ENCODE assay signal across 8 cellular contexts in the genomic region with DNA sequence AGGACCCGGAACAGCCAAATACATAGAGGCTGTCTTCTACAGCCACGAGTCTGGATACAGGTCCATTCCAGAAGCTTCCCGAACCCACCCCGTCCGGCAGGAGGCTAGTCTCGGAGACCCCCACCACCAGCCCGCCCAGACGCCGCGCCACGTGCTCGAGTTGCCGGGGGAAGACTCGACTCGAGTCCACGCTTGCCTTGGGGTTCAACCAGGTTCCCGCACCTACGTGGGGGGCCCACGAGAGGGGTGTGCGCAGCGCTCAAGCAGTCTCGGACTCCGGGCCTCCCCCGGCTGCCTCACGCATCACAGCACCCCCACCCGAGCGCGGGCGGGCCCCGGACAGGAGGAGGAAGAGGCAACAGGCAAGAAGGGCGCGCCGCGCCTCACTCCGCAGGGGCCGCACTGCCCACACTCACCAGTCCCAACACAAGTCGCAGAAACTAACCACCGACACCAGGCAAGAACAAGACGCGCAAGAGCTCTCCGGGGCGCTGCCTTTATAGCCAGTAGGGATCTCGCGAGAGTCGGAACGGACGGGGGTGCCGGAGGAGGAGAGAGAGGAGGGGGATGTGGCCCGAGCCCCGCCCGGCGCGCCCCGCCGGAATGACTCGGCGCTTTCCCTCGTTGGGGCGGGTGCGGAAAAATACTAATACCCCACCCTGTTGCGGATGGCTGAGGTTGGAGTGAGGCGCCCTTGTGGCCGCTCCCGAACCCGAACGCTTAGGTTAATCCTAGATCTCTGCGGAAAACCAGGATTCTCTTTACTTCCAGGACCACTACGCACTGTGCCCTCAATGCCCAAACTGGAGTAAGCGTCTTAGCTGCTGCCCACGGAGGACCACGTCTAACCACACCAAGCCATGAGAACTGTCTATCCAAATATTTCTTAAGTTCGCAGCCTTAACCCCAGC. TPM values are rescaled to one million over a fixed set of nuclear protein-coding genes. Genes with fewer than 3 reads are reported as not detected.
A peak's percentile ranks its signal among the peaks of the same experiment; 100 is the strongest.
DNase-seq lines count a peak whose midpoint lies in the region; ATAC-seq, FAIRE-seq and TF ChIP-seq lines count a peak whose summit lies in the region.

A gene (minus strand): TSS at position 472 of the 911 bp plus-strand sequence. CDS start 2,841 bp downstream, outside the sequence.

- peak; percentile 94 for FAIRE-seq in GM12892 (lab: Jason Lieb, UNC)
- peak; percentile 75 for FAIRE-seq in urothelium cell line (lab: Jason Lieb, UNC)

- DNase-seq in GM12892 (ENCODE audit: insufficient read length) (peak; percentile 82), NCI-H146 (lab: John Stamatoyannopoulos, UW) (peak; percentile 91), amygdala (lab: John Stamatoyannopoulos, UW) (peak in 55 of 56 donors; percentile 73 to 98 (median 93)), left ventricle myocardium superior (peak; percentile 97), psoas muscle (peak; percentile 97 to 98), urothelium cell line (ENCODE audit: low spot score) (peak; percentile 98)

- no peaks in the 10 kb centered on the region for H3K9me3 ChIP-seq in psoas muscle

- peaks cover 16% of the 10 kb centered on the region for H3K4me1 ChIP-seq in psoas muscle

- peaks cover 37% of the 10 kb centered on the region for H3K4me1 Mint-ChIP-seq in T-helper 1 cell treated with Interleukin-12 subunit alpha and Interleukin-12 subunit beta and Interleukin-4 antibody, amounts not matched to agents 30 μg/mL and 1 μg/mL, for 36 hours (ENCODE audit: low read depth)

- peak within 1 kb of the TSS; percentile 96 for H3K4me3 Mint-ChIP-seq in T-helper 1 cell treated with Interleukin-12 subunit alpha and Interleukin-12 subunit beta and Interleukin-4 antibody, amounts not matched to agents 30 μg/mL and 1 μg/mL, for 36 hours

- H3K4me3 ChIP-seq in psoas muscle: peak within 1 kb of the TSS; percentile 89

- H3K9me3 Mint-ChIP-seq in T-helper 1 cell treated with Interleukin-12 subunit alpha and Interleukin-12 subunit beta and Interleukin-4 antibody, amounts not matched to agents 30 μg/mL and 1 μg/mL, for 36 hours: no peaks in the 10 kb centered on the region

- peak; percentile 8 for TF ChIP-seq CTCF in psoas muscle (IDR thresholded peaks at IDR 0.05)

- H3K27me3 ChIP-seq in psoas muscle (ENCODE audit: insufficient read depth in 3 of 3, low read length in 2 of 3): no peaks in the 10 kb centered on the region

- ATAC-seq in HG02852 (IDR thresholded peaks at IDR 0.05; ENCODE audit: unreplicated experiment) (peak; percentile 79), left ventricle myocardium superior (peak; percentile 98), psoas muscle (peak; percentile 96 to 98 (median 97))

- WGBS in psoas muscle, 3 donors: 0 to 1% (median 0%) methylated on average over 64 to 72 of the region's 72 CpGs

- peaks cover 20% of the 10 kb centered on the region for H3K36me3 Mint-ChIP-seq in T-helper 1 cell treated with Interleukin-12 subunit alpha and Interleukin-12 subunit beta and Interleukin-4 antibody, amounts not matched to agents 30 μg/mL and 1 μg/mL, for 36 hours (ENCODE audit: low read depth)

- intact Hi-C loops in left ventricle myocardium superior (cut with micrococcal nuclease): no loop called here
- intact Hi-C loops in psoas muscle (cut with DNase I): no loop called here

- peak; percentile 100 for TF ChIP-seq POLR2A in GM12892 (IDR thresholded peaks at IDR 0.05; ENCODE audit: low read depth, low read length)

- peaks cover 6% of the 10 kb centered on the region for H3K27me3 Mint-ChIP-seq in T-helper 1 cell treated with Interleukin-12 subunit alpha and Interleukin-12 subunit beta and Interleukin-4 antibody, amounts not matched to agents 30 μg/mL and 1 μg/mL, for 36 hours (ENCODE audit: low read depth)

- H3K36me3 ChIP-seq in psoas muscle (ENCODE audit: insufficient read depth in 1 of 2, low read depth in 1 of 2): peaks cover 3 to 21% of the 10 kb centered on the region in 2 donors

- H3K27ac Mint-ChIP-seq in T-helper 1 cell treated with Interleukin-12 subunit alpha and Interleukin-12 subunit beta and Interleukin-4 antibody, amounts not matched to agents 30 μg/mL and 1 μg/mL, for 36 hours: peak within 1 kb of the TSS; percentile 95

- H3K27ac ChIP-seq in psoas muscle: peak within 1 kb of the TSS; percentile 95

RNA-seq across cellular contexts. Expression of the gene that starts here (rescaled TPM):
- polyA plus RNA-seq in GM12892 (2012; ENCODE audit: missing spikeins): 985 TPM
- total RNA-seq in left ventricle myocardium superior (311 TPM), psoas muscle (100 to 1,000 TPM; 354 to 642 (median 440) TPM)
- polyA plus RNA-seq in psoas muscle: 1,000 to 10,000 TPM in 1 of 3 donors, 100 to 1,000 TPM in 2; 524 to 1,179 (median 653) TPM

Comparison
In these comparisons a context has a peak if more than half of its experiments do, and no peak if none do; other contexts are left out.
1. Peak in every context shown above with its lines: DNase-seq, ATAC-seq, H3K4me3 ChIP-seq and H3K27ac ChIP-seq.